In the genomic region with DNA sequence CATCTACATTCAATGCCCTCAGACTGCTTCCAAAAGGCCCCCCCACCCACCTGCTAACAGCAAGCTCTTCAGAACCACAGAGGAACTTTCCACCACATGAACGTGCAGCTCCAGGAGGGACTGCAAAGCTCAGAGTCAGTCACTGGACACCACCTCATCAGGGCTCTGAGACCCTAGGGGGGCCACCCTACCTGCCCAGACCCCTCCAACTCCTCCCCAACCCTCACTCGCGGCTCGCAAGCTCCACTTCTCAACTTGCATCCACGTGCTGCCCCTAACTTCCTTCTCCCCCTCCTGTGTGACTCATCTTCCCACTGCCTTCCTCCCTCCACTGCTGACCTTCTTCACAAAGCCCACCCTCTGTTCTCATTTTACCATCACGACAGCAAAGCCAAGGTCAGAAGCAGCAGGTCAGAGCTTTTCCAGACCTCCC, we compare ENCODE assay signal across 1 cellular context.
A peak's percentile ranks its signal among the peaks of the same experiment; 100 is the strongest.
TF ChIP-seq lines count a peak whose summit lies in the region.

No MANE protein-coding gene starts in this region.

TF ChIP-seq in HEK293, 187 proteins besides CTCF, POLR2A, EP300 and RAD21 (continued from another document):
- TF ChIP-seq ZFP69B (tag by site-specific recombination; IDR thresholded peaks at IDR 0.05): no peak
- TF ChIP-seq ZNF514 (tag by site-specific recombination; IDR thresholded peaks at IDR 0.05): no peak
- 0 out of 2 replicates have a peak, but pooled peaks have one; percentile 24 for TF ChIP-seq GLIS2 (tag by site-specific recombination; IDR thresholded peaks at IDR 0.05)
- no peak for TF ChIP-seq ZNF391 (tag by site-specific recombination; IDR thresholded peaks at IDR 0.05; ENCODE audit: borderline replicate concordance, low read depth)
- no peak for TF ChIP-seq ZNF624 (tag by site-specific recombination; IDR thresholded peaks at IDR 0.05)
- TF ChIP-seq, protein P1, sequence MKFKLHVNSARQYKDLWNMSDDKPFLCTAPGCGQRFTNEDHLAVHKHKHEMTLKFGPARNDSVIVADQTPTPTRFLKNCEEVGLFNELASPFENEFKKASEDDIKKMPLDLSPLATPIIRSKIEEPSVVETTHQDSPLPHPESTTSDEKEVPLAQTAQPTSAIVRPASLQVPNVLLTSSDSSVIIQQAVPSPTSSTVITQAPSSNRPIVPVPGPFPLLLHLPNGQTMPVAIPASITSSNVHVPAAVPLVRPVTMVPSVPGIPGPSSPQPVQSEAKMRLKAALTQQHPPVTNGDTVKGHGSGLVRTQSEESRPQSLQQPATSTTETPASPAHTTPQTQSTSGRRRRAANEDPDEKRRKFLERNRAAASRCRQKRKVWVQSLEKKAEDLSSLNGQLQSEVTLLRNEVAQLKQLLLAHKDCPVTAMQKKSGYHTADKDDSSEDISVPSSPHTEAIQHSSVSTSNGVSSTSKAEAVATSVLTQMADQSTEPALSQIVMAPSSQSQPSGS (tag by site-specific recombination; IDR thresholded peaks at IDR 0.05; ENCODE audit: low read depth): no peak
